In the genomic region with DNA sequence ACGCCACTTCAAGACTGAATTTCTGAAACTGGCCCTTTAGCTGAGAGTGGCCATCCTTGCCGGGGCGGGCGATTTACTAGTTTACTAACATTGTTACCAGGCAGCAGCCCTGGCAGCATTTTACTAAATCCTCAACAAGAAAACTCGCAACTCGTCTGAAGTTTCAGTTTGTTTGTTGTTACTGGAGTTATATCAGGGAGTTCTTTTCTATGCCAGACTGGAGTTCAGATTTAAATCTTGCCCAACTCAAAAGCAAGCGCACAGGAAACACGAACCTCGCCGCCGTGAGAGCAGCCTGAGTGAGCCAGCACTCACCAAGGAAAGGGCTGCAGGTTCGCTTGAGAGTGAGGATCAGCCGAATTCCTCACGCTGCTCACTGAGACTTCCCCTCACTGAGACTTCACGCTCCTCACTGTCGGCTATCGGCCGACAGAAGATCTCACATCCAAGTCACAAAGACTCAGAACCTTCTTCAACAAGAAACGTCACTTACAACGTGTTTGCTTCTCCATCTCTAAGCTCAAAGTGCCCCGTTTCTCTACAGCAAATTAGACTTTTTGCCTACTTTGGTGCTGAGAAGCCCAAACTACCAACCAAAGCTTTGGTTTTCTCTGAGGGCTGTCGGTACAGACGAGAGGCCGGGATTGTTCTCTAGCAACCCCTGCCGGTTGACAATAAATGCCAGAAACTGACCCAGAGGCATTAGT, we compare ENCODE assay signal across 8 cellular contexts.
DNase-seq lines count a peak whose midpoint lies in the region; ATAC-seq and TF ChIP-seq lines count a peak whose summit lies in the region.

No MANE protein-coding gene starts in this region.

- intact Hi-C loops in PC-9 (cut with micrococcal nuclease; ENCODE audit: unreplicated experiment), result loop anchor here (1.0 to 5.0 kb wide), 2 partner anchors 143 to 321 kb away; no protein-coding TSS in a partner anchor

- no peaks in the 10 kb centered on the region for H3K27me3 ChIP-seq in PC-9 (ENCODE audit: insufficient read depth, low read depth)

- DNase-seq in GM13976 (ENCODE audit: low spot score) (peak; percentile 56), PC-9 (peak; percentile 40 to 51), foreskin melanocyte (peak; percentile 56), nucleus accumbens (lab: John Stamatoyannopoulos, UW) (peak in 47 of 56 donors; percentile 2 to 79 (median 45)), NCI-H69 (lab: John Stamatoyannopoulos, UW) (no peak)
- DNase-seq in activated gamma-delta T cell treated with anti-CD3 and anti-CD28 coated beads, Interleukin-2, amount 50 U/mL, for 16 hours (ENCODE audit: low read depth), result peak; percentile 43

- no peaks in the 10 kb centered on the region for H3K9me2 ChIP-seq in PC-9 (ENCODE audit: insufficient read depth)

- in situ Hi-C loops in GM13976 (cut with MboI; ENCODE audit: low sequenced_read_pairs, unreplicated experiment), result no loop called here

- H3K4me2 ChIP-seq in PC-9, result peak overlapping the region; percentile 73

- H3K9me3 ChIP-seq in PC-9 (ENCODE audit: insufficient read depth, low read depth), result no peaks in the 10 kb centered on the region

- no peaks in the 10 kb centered on the region for H4K20me1 ChIP-seq in PC-9 (ENCODE audit: insufficient read depth)

- no peak overlapping the region for H3K27ac ChIP-seq in PC-9
- peak overlapping the region; percentile 71 for H3K27ac ChIP-seq in temporal lobe (ENCODE audit: low read depth, low read length)

- peak; percentile 92 for ATAC-seq in HG02870 (IDR thresholded peaks at IDR 0.05; ENCODE audit: unreplicated experiment)

- H3K36me3 ChIP-seq in PC-9 (ENCODE audit: low read depth), result no peaks in the 10 kb centered on the region

- H3K4me1 ChIP-seq in PC-9 (replicated peaks; ENCODE audit: insufficient read depth), result no peaks in the 10 kb centered on the region

- H2AFZ ChIP-seq in PC-9, result peak overlapping the region; percentile 82

- peak overlapping the region; percentile 45 for H3K4me3 ChIP-seq in PC-9

- H3F3A ChIP-seq in PC-9 (ENCODE audit: insufficient read depth, low read depth), result no peaks in the 10 kb centered on the region

- TF ChIP-seq CTCF in GM13976 (IDR thresholded peaks at IDR 0.05; ENCODE audit: borderline replicate concordance, control extremely low read depth, extremely low read depth, insufficient read depth, missing control alignments) (peak; percentile 65), PC-9 (conservative IDR thresholded peaks at IDR 0.05) (peak; percentile 71)

- POLR2A ChIA-PET in PC-9 (lab: Charles Lee; ENCODE audit: unreplicated experiment), result interaction anchor here (0.6 kb wide), 1 partner anchor 144 kb away, joined by 4 read pairs; no protein-coding TSS in a partner anchor

- CTCF ChIA-PET in PC-9 (lab: Charles Lee), result interaction anchor here (1.0 kb wide), 1 partner anchor 586 kb away, joined by 3 read pairs; no protein-coding TSS in a partner anchor

- BruUV-seq in PC-9 (replicated peaks; lab: Mats Ljungman, UMichigan), result no TSS peak

- H3K79me2 ChIP-seq in PC-9 (ENCODE audit: low read depth), result no peaks in the 10 kb centered on the region
